8 cellular contexts compared by ENCODE assay signal in the genomic region with DNA sequence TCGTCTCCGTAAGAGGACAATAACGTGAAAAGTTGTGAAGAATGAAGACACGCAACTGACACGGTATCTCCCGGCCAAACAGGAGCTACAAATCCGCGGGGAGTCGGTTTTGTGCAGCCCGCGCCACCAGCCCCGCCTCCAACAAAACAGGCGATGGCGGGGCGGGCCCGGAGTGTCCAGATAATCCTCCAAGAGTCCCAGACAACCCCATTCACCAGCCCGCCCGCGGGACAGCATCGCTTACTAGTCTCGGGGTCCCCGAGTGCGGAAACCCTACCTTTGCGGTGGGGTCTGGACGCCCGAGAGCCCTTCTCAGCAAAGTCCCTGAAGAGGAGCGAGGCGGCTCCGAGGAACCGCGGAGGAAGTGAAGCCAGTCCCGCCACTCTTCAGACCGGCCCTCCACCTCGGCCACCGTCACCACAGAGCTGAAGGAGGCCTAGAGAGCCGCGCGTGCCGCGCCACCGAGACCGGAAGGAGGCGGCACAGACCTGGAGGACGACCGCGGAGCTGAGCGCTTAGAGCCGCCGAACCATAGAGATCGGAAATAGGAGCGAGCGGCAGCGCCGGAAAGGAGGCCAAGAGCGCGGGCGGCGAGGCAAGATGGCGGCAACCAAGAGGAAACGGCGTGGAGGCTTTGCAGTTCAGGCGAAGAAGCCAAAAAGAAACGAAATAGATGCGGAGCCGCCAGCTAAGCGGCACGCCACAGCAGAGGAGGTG. TPM values are rescaled to one million over a fixed set of nuclear protein-coding genes. Genes with fewer than 3 reads are reported as not detected.
DNase-seq lines count a peak whose midpoint lies in the region; ATAC-seq, FAIRE-seq and TF ChIP-seq lines count a peak whose summit lies in the region.

A gene with protein sequence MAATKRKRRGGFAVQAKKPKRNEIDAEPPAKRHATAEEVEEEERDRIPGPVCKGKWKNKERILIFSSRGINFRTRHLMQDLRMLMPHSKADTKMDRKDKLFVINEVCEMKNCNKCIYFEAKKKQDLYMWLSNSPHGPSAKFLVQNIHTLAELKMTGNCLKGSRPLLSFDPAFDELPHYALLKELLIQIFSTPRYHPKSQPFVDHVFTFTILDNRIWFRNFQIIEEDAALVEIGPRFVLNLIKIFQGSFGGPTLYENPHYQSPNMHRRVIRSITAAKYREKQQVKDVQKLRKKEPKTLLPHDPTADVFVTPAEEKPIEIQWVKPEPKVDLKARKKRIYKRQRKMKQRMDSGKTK (plus strand): TSS at position 573 of the 717 bp plus-strand sequence. CDS start 28 bp downstream, at position 601.
A gene with protein sequence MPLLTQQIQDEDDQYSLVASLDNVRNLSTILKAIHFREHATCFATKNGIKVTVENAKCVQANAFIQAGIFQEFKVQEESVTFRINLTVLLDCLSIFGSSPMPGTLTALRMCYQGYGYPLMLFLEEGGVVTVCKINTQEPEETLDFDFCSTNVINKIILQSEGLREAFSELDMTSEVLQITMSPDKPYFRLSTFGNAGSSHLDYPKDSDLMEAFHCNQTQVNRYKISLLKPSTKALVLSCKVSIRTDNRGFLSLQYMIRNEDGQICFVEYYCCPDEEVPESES (minus strand): TSS at position 366 of the 717 bp plus-strand sequence. CDS start 612 bp downstream, outside the sequence.

- peak; percentile 99 for ATAC-seq in HG02571 (IDR thresholded peaks at IDR 0.05; ENCODE audit: unreplicated experiment)

- H3K27me3 ChIP-seq in GM06990 (replicated peaks; ENCODE audit: control insufficient read depth, insufficient read depth, low read length), result no peaks in the 10 kb centered on the region
- no peaks in the 10 kb centered on the region for H3K27me3 ChIP-seq in neutrophil

- DNase-seq in GM06990 (ENCODE audit: extremely low read depth, insufficient read length), result peak; percentile 98
- DNase-seq in NB4 (ENCODE audit: low read depth), result peak; percentile 99
- peak; percentile 96 for DNase-seq in SK-N-DZ (ENCODE audit: low spot score)
- peak; percentile 95 for DNase-seq in activated naive CD4-positive, alpha-beta T cell treated with Interleukin-2 at 50 U/mL for 16 hours
- peak; percentile 72 to 88 for DNase-seq in frontal cortex (ENCODE audit: low spot score in 2 of 2)

- no peak for FAIRE-seq in frontal cortex (lab: Jason Lieb, UNC)

- H3K4me1 ChIP-seq in neutrophil (ENCODE audit: control insufficient read depth in 1 of 2, insufficient read depth in 1 of 2, low read depth in 1 of 2, low read length in 1 of 2), result peaks cover 22 to 23% of the 10 kb centered on the region in 2 experiments

- H3K36me3 ChIP-seq in GM06990 (ENCODE audit: control insufficient read depth, insufficient read depth, low read length), result peaks cover 4% of the 10 kb centered on the region
- H3K36me3 ChIP-seq in neutrophil, result peaks cover 13% of the 10 kb centered on the region

- peak; percentile 96 for TF ChIP-seq POLR2A in NB4 (IDR thresholded peaks at IDR 0.05; ENCODE audit: extremely low read depth, insufficient read length)

- TF ChIP-seq CTCF in GM06990 (IDR thresholded peaks at IDR 0.05; ENCODE audit: insufficient read depth, low read length, poor library complexity, severe bottlenecking), result no peak
- TF ChIP-seq CTCF in NB4 (IDR thresholded peaks at IDR 0.05; ENCODE audit: low read depth, low read length), result no peak
- peak; percentile 49 for TF ChIP-seq CTCF in neutrophil (IDR thresholded peaks at IDR 0.05)
- no peak for TF ChIP-seq CTCF in subcutaneous adipose tissue (IDR thresholded peaks at IDR 0.05; ENCODE audit: low read depth)

- no peaks in the 10 kb centered on the region for H3K9me3 ChIP-seq in neutrophil

- H3K4me3 ChIP-seq in GM06990 (replicated peaks; ENCODE audit: low read depth, low read length) (peak within 1 kb of the TSS; percentile 95), NB4 (ENCODE audit: low read depth, low read length) (peak within 1 kb of the TSS; percentile 99), neutrophil (ENCODE audit: low read depth in 1 of 2, low read length in 1 of 2) (peak within 1 kb of the TSS; percentile 80 to 86)

- peak within 1 kb of the TSS; percentile 84 for H3K27ac ChIP-seq in neutrophil

RNA-seq across cellular contexts. Expression of the first gene that starts in this region (rescaled TPM):
- polyA plus RNA-seq in SK-N-DZ (2014; cell fraction: cytosol; rRNA removed), result 64.2 and 71.1 TPM in 2 replicates
- 65.9 and 68.3 TPM in 2 replicates for polyA plus RNA-seq in SK-N-DZ (2014; cell fraction: nucleus; rRNA removed)
- total RNA-seq in frontal cortex (47.7 TPM), subcutaneous adipose tissue (10 to 100 TPM; 14.3 to 33.8 (median 19.1) TPM)

RNA-seq across cellular contexts. Expression of the second gene that starts in this region (rescaled TPM):
- 37.4 and 54.2 TPM in 2 replicates for polyA plus RNA-seq in SK-N-DZ (2014; cell fraction: cytosol; rRNA removed)
- polyA plus RNA-seq in SK-N-DZ (2014; cell fraction: nucleus; rRNA removed), result 26.0 and 43.2 TPM in 2 replicates
- 44.0 TPM for total RNA-seq in frontal cortex
- 10 to 100 TPM; 13.2 to 24.5 (median 16.9) TPM for total RNA-seq in subcutaneous adipose tissue

Comparison
In these comparisons a context has a peak if more than half of its experiments do, and no peak if none do; other contexts are left out.
1. Peak in every context shown above with its lines: DNase-seq, ATAC-seq, H3K4me3 ChIP-seq and H3K27ac ChIP-seq.